Comparison of ENCODE assay signal across 9 cellular contexts in genomic region chr6:108588586-108588985, GRCh38. TPM values are rescaled to one million over a fixed set of nuclear protein-coding genes. Genes with fewer than 3 reads are reported as not detected.
DNase-seq lines count a peak whose midpoint lies in the region; ATAC-seq, FAIRE-seq and TF ChIP-seq lines count a peak whose summit lies in the region.
"Had no signal": no experiment of that assay in that cellular context is flagged by ENCODE, and none has a peak within 500 bp of the region (broad histone marks: within the 10 kb centered on the region; RNA-seq: fewer than 3 reads in every experiment).

No MANE protein-coding gene starts in this region.

- DNase-seq in K562 (ENCODE audit: extremely low read depth in 1 of 4, low spot score in 3 of 4) (no peak), kidney tubule cell (ENCODE audit: low spot score) (peak; percentile 65), NK-92 (lab: John Stamatoyannopoulos, UW; ENCODE audit: unreplicated experiment) (no peak), GF-D8 (lab: John Stamatoyannopoulos, UW) (no peak), KBM-7 (no peak), NCI-H2196 treated with DMSO at 0.1 percent for 48 hours (lab: John Stamatoyannopoulos, UW; ENCODE audit: unreplicated experiment) (no peak)
- DNase-seq: stimulated activated CD4-positive, alpha-beta T cell treated with anti-CD3 and anti-CD28 coated beads, Interleukin-4, amount 100 ng/mL, for 4 hours had no signal

- peak overlapping the region; percentile 13; the same call in 1 of the 2 replicates for H3K4me2 ChIP-seq in K562 (ENCODE audit: insufficient read depth, low read length)

- H4K20me1 ChIP-seq in K562 (replicated peaks; ENCODE audit: control insufficient read depth, insufficient read depth, low read length): no peaks in the 10 kb centered on the region

- POLR2A ChIA-PET in K562 (lab: Yijun Ruan, JAX): interaction anchor here (1.5 to 3.0 kb wide), 3 partner anchors 9 to 13 kb away, joined by 5 to 10 read pairs (median 9); no protein-coding TSS in a partner anchor

- peak overlapping the region in 1 of 2 experiments; percentile 39; a peak in 1 of 4 replicates for H3K9ac ChIP-seq in K562 (ENCODE audit: insufficient read depth in 1 of 2, low read depth in 2 of 2, low read length in 2 of 2)
- H3K9ac ChIP-seq in stomach smooth muscle (ENCODE audit: low read length in 2 of 2): peak overlapping the region; percentile 43 to 52

- H3K4me3 Mint-ChIP-seq in IgD-negative memory B cell: peak overlapping the region in 1 of 4 donors; percentile 55

- no peak for FAIRE-seq in K562 (lab: Jason Lieb, UNC)

- no peaks in the 10 kb centered on the region for H3K9me1 ChIP-seq in K562 (ENCODE audit: control insufficient read depth, insufficient read depth, low read length)

- TF ChIP-seq EP300 in K562 (IDR thresholded peaks at IDR 0.05; ENCODE audit: low read length): no peak

- no peaks in the 10 kb centered on the region for H3K36me3 Mint-ChIP-seq in IgD-negative memory B cell

- no peak for TF ChIP-seq RAD21 in K562 (CRISPR knock-in tag; conservative IDR thresholded peaks at IDR 0.05 in 1 of 2, IDR thresholded peaks at IDR 0.05 in 1 of 2)

- peak overlapping the region; percentile 49 for H2AFZ ChIP-seq in K562 (ENCODE audit: low read depth, low read length)

- peaks cover 2% of the 10 kb centered on the region for H3K27me3 Mint-ChIP-seq in IgD-negative memory B cell

- no peaks in the 10 kb centered on the region for H3K27me3 ChIP-seq in K562 (ENCODE audit: control insufficient read depth in 2 of 2, insufficient read depth in 2 of 2, low read length in 2 of 2)
- H3K27me3 ChIP-seq in stomach smooth muscle (ENCODE audit: control insufficient read depth in 1 of 2, insufficient read depth in 2 of 2, low read length in 2 of 2): no peaks in the 10 kb centered on the region

- BruUV-seq in K562 (replicated peaks; lab: Mats Ljungman, UMichigan): no TSS peak

- peaks cover 57 to 66% (median 65%) of the 10 kb centered on the region in 3 donors for H3K4me1 Mint-ChIP-seq in IgD-negative memory B cell

- in situ Hi-C loops in K562 (cut with MboI) (no loop called here), KBM-7 (cut with MboI; ENCODE audit: low pct_unique_long_range_greater_than_20kb, low sequenced_read_pairs) (no loop called here)

- peak; percentile 36; the same call in 2 of the 3 replicates for ATAC-seq in K562

- CTCF ChIA-PET in K562 (lab: Yijun Ruan, JAX; ENCODE audit: low intra/inter-chr PET ratio): no interaction called here

- H3K27ac Mint-ChIP-seq in IgD-negative memory B cell: peak overlapping the region; percentile 3 to 78 (median 74)

- H3K4me1 ChIP-seq in K562 (replicated peaks in 1 of 2; ENCODE audit: control insufficient read depth in 2 of 2, insufficient read depth in 2 of 2, low read length in 2 of 2): peaks cover 8 to 40% of the 10 kb centered on the region in 2 experiments
- peaks cover 83% of the 10 kb centered on the region for H3K4me1 ChIP-seq in stomach smooth muscle (ENCODE audit: control insufficient read depth, insufficient read depth, low read length)

- H3K9me3 Mint-ChIP-seq in IgD-negative memory B cell: no peaks in the 10 kb centered on the region

- intact Hi-C loops in K562 (cut with micrococcal nuclease): no loop called here

- H3K4me3 ChIP-seq in K562 (no peak overlapping the region), stomach smooth muscle (ENCODE audit: low read length in 2 of 2) (peak overlapping the region; percentile 38 to 56)

- H3K27ac ChIP-seq in K562 (ENCODE audit: extremely low read depth, low read depth, low read length): peak overlapping the region; percentile 67; the same call in 2 of the 3 replicates
- peak overlapping the region; percentile 76 for H3K27ac ChIP-seq in stomach smooth muscle (ENCODE audit: low read length)

- WGBS in K562 (ENCODE audit: insufficient coverage, low coverage, missing lambda C conversion rate): 33% methylated on average over 1 of the region's 1 CpG

- no peak for TF ChIP-seq POLR2A in K562 (conservative IDR thresholded peaks at IDR 0.05)

- H3K36me3 ChIP-seq in K562 (ENCODE audit: control insufficient read depth, insufficient read depth, low read length) (no peaks in the 10 kb centered on the region), stomach smooth muscle (ENCODE audit: control insufficient read depth in 2 of 2, insufficient read depth in 2 of 2, low read length in 2 of 2) (no peaks in the 10 kb centered on the region)

- peaks cover 24% of the 10 kb centered on the region for H3K79me2 ChIP-seq in K562 (ENCODE audit: control insufficient read depth, insufficient read depth, low read length)

- no peak for TF ChIP-seq CTCF in K562 (IDR thresholded peaks at IDR 0.05 in 2 of 3, conservative IDR thresholded peaks at IDR 0.05 in 1 of 3; ENCODE audit: insufficient read depth in 2 of 3, low read depth in 1 of 3, low read length in 3 of 3)

- H3K9me3 ChIP-seq in K562 (replicated peaks; ENCODE audit: control insufficient read depth, insufficient read depth, low read depth, low read length) (no peaks in the 10 kb centered on the region), stomach smooth muscle (ENCODE audit: control insufficient read depth in 2 of 2, low read length in 2 of 2) (no peaks in the 10 kb centered on the region)

TF ChIP-seq in K562, 482 proteins besides CTCF, POLR2A, EP300 and RAD21 (continues in another document):
- TF ChIP-seq ZNF3 (CRISPR knock-in tag; IDR thresholded peaks at IDR 0.05): no peak
- no peak for TF ChIP-seq ZC3H11A (IDR thresholded peaks at IDR 0.05; ENCODE audit: low read depth, low read length)
- TF ChIP-seq ZBTB34 (CRISPR knock-in tag; IDR thresholded peaks at IDR 0.05): no peak
- TF ChIP-seq MEF2D (tag; conservative IDR thresholded peaks at IDR 0.05; ENCODE audit: low read depth): no peak
- no peak for TF ChIP-seq ZNF436 (CRISPR knock-in tag; IDR thresholded peaks at IDR 0.05)
- peak; percentile 52 for TF ChIP-seq MAFG (tag; conservative IDR thresholded peaks at IDR 0.05)
- TF ChIP-seq ZNF717 (CRISPR knock-in tag; IDR thresholded peaks at IDR 0.05): no peak
- TF ChIP-seq CHD1 (IDR thresholded peaks at IDR 0.05; ENCODE audit: low read length): peak; percentile 19
- TF ChIP-seq ATF1 (CRISPR knock-in tag; IDR thresholded peaks at IDR 0.05): no peak
- no peak for TF ChIP-seq ATF1 (tag; IDR thresholded peaks at IDR 0.05)
- no peak for TF ChIP-seq ETS1 (conservative IDR thresholded peaks at IDR 0.05; ENCODE audit: control insufficient read depth, low read depth, low read length)
- no peak for TF ChIP-seq NBN (IDR thresholded peaks at IDR 0.05; ENCODE audit: low read depth)
- peak; percentile 77 for TF ChIP-seq ZNF316 (IDR thresholded peaks at IDR 0.05)

RNA-seq across cellular contexts. Expression of gene FOXO3, which starts 27.9 kb away (rescaled TPM):
- polyA plus RNA-seq in IgD-negative memory B cell (15.5 TPM), K562 (2011; rRNA removed) (5.8 and 8.4 TPM in 2 replicates), K562 (2014; fragmentation: Illumina TruSeq; extraction: Trizol) (9.4 and 11.0 TPM in 2 replicates), K562 (2014; fragmentation: Nextera tagmentation; extraction: Ambion mirVana) (1 to 10 TPM; 3.0 to 4.7 TPM), K562 (2014; rRNA removed) (5.2 and 6.4 TPM in 2 replicates)
- total RNA-seq in K562 (2011; cell fraction: chromatin; rRNA removed; ENCODE audit: low replicate concordance): 9.3 and 13.8 TPM in 2 replicates
- total RNA-seq in K562 (2011; cell fraction: nucleolus; rRNA removed): 7.5 and 7.6 TPM in 2 replicates
- 7.3 and 7.9 TPM in 2 replicates for total RNA-seq in K562 (2011; cell fraction: nucleoplasm; rRNA removed)
- total RNA-seq in K562 (2014; rRNA removed) (6.0 and 7.3 TPM in 2 replicates), K562 (2014; rRNA removed; fragmentation: Illumina TruSeq; extraction: Trizol) (6.8 and 8.9 TPM in 2 replicates), K562 (2015; rRNA removed; fragmentation: Illumina TruSeq; extraction: Trizol) (5.2 and 5.3 TPM in 2 replicates), K562 (2021) (10.6 and 14.6 TPM in 2 replicates)
- 8.5 and 8.7 TPM in 2 replicates for polyA plus RNA-seq in K562 (2011; cell fraction: cytosol; rRNA removed)
- 5.1 and 6.3 TPM in 2 replicates for polyA plus RNA-seq in K562 (2011; cell fraction: nucleus; rRNA removed)
- 7.3 and 9.4 TPM in 2 replicates for polyA plus RNA-seq in K562 (2012)
- polyA minus RNA-seq in K562 (2011; rRNA and poly(A)+ RNA removed): 23.3 and 23.7 TPM in 2 replicates
- 12.4 and 15.8 TPM in 2 replicates for polyA minus RNA-seq in K562 (2011; cell fraction: cytosol; rRNA and poly(A)+ RNA removed)
- 8.8 and 12.3 TPM in 2 replicates for polyA minus RNA-seq in K562 (2011; cell fraction: nucleus; rRNA and poly(A)+ RNA removed)
